ENCODE assay signal across 10 cellular contexts in the genomic region with DNA sequence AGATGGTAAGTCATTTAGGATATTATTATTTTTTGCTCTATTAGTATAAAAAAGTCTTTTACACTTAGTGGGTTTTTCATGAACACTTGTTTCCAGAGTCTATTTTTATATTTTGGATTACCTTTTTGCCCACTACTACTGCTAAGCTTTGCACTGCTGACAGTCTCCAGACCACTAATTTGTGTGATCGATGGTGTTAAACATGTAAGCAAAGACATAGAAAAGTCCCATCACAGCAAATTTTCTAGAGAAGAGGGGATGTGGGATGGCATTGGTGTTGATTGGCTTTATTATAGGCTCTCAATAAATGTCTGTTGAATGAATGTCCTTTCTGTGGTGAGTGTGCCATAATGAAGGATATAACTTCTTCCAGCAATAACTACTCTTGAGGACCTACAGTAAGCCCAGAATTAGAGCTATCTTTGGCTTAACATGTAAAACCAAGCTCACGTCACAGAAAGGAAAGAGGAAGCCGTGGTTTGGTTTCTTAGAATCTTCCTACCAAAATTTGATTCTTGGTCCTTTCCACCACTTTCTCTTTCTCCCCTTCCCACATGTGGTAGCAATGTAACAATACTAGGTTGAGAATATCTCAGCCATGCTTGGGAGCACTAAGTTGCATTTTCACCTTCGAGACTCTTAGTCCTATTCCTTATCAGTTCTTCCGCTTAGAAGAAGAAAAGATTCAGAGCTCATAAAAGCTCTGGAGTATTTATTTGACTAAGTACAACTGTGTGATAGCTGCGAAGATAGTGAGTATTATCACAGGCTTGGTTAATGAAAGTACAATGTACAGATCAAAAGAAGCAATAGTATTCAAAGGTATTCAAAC.
DNase-seq lines count a peak whose midpoint lies in the region; ATAC-seq and TF ChIP-seq lines count a peak whose summit lies in the region.
"Had no signal": no experiment of that assay in that cellular context is flagged by ENCODE, and none has a peak within 500 bp of the region (broad histone marks: within the 10 kb centered on the region; RNA-seq: fewer than 3 reads in every experiment).

No MANE protein-coding gene starts in this region.

- peak overlapping the region; percentile 70 for H3K27ac Mint-ChIP-seq in Caco-2 (ENCODE audit: unreplicated experiment)
- H3K27ac Mint-ChIP-seq in activated naive CD8-positive, alpha-beta T cell treated with anti-CD3 and anti-CD28 coated beads, Interleukin-2, amount 50 U/mL, for 24 hours, result peak overlapping the region; percentile 89
- H3K27ac Mint-ChIP-seq: nephron progenitor cell had no signal

- WGBS in gastroesophageal sphincter (ENCODE audit: low coverage in 1 of 2), 2 donors, result 88 to 93% methylated on average over 5 to 6 of the region's 6 CpGs

- ATAC-seq in GM21390 (IDR thresholded peaks at IDR 0.05; ENCODE audit: unreplicated experiment), result peak; percentile 68
- ATAC-seq in activated naive CD8-positive, alpha-beta T cell treated with anti-CD3 and anti-CD28 coated beads, Interleukin-2, amount 50 U/mL, for 24 hours, result peak; percentile 86
- ATAC-seq in gastroesophageal sphincter, result no peak
- ATAC-seq in left lung, result no peak

- H3K9me3 Mint-ChIP-seq in Caco-2 (ENCODE audit: unreplicated experiment), result no peaks in the 10 kb centered on the region
- no peaks in the 10 kb centered on the region for H3K9me3 Mint-ChIP-seq in activated naive CD8-positive, alpha-beta T cell treated with anti-CD3 and anti-CD28 coated beads, Interleukin-2, amount 50 U/mL, for 24 hours
- H3K9me3 Mint-ChIP-seq: nephron progenitor cell had no signal

- intact Hi-C loops in Caco-2 (cut with micrococcal nuclease; ENCODE audit: unreplicated experiment) (loop anchor here (1.0 to 2.0 kb wide), 3 partner anchors 12 to 75 kb away; no protein-coding TSS in a partner anchor), left lung (cut with DNase I) (no loop called here)

- CTCF ChIA-PET in Caco-2 (lab: Charles Lee), result interaction anchor here (0.6 to 1.6 kb wide), 8 partner anchors 12 to 1748 kb away, joined by 3 to 13 read pairs (median 6); no protein-coding TSS in a partner anchor

- no peak for TF ChIP-seq EP300 in gastroesophageal sphincter (IDR thresholded peaks at IDR 0.05)

- no peak for TF ChIP-seq POLR2A in gastroesophageal sphincter (IDR thresholded peaks at IDR 0.05)

- H3K4me1 ChIP-seq in Caco-2 (peaks cover 74% of the 10 kb centered on the region), gastroesophageal sphincter (no peaks in the 10 kb centered on the region), left lung (no peaks in the 10 kb centered on the region)

- no peak for TF ChIP-seq CTCF in Caco-2 (IDR thresholded peaks at IDR 0.05; ENCODE audit: insufficient read depth in 1 of 2, low read depth in 1 of 2, low read length in 1 of 2, severe bottlenecking in 1 of 2, unreplicated experiment in 1 of 2)
- TF ChIP-seq CTCF in gastroesophageal sphincter (IDR thresholded peaks at IDR 0.05), result no peak
- TF ChIP-seq CTCF in left lung (IDR thresholded peaks at IDR 0.05), result no peak

- H3K4me1 Mint-ChIP-seq in Caco-2 (ENCODE audit: low read depth, unreplicated experiment), result peaks cover 53% of the 10 kb centered on the region
- H3K4me1 Mint-ChIP-seq in activated naive CD8-positive, alpha-beta T cell treated with anti-CD3 and anti-CD28 coated beads, Interleukin-2, amount 50 U/mL, for 24 hours, result peaks cover 42% of the 10 kb centered on the region

- peak overlapping the region; percentile 37 for H3K4me3 Mint-ChIP-seq in Caco-2 (ENCODE audit: unreplicated experiment)
- H3K4me3 Mint-ChIP-seq in activated naive CD8-positive, alpha-beta T cell treated with anti-CD3 and anti-CD28 coated beads, Interleukin-2, amount 50 U/mL, for 24 hours, result peak overlapping the region; percentile 58
- H3K4me3 Mint-ChIP-seq: nephron progenitor cell had no signal

- H3K36me3 Mint-ChIP-seq in Caco-2 (ENCODE audit: insufficient read depth, unreplicated experiment), result peaks cover 44% of the 10 kb centered on the region
- no peaks in the 10 kb centered on the region for H3K36me3 Mint-ChIP-seq in activated naive CD8-positive, alpha-beta T cell treated with anti-CD3 and anti-CD28 coated beads, Interleukin-2, amount 50 U/mL, for 24 hours (ENCODE audit: low read depth)

- H3K27me3 Mint-ChIP-seq in Caco-2 (ENCODE audit: insufficient read depth, unreplicated experiment), result no peaks in the 10 kb centered on the region
- no peaks in the 10 kb centered on the region for H3K27me3 Mint-ChIP-seq in activated naive CD8-positive, alpha-beta T cell treated with anti-CD3 and anti-CD28 coated beads, Interleukin-2, amount 50 U/mL, for 24 hours

- no peak overlapping the region for H3K4me3 ChIP-seq in Caco-2 (ENCODE audit: low read depth, low read length)
- H3K4me3 ChIP-seq in Jurkat, Clone E6-1 (ENCODE audit: low read length), result no peak overlapping the region
- no peak overlapping the region for H3K4me3 ChIP-seq in gastroesophageal sphincter
- no peak overlapping the region for H3K4me3 ChIP-seq in left lung

- H3K27me3 ChIP-seq in Caco-2 (replicated peaks; ENCODE audit: control insufficient read depth, insufficient read depth, low read length) (no peaks in the 10 kb centered on the region), gastroesophageal sphincter (no peaks in the 10 kb centered on the region), left lung (no peaks in the 10 kb centered on the region)

- H3K9me3 ChIP-seq in Caco-2 (no peaks in the 10 kb centered on the region), gastroesophageal sphincter (no peaks in the 10 kb centered on the region), left lung (no peaks in the 10 kb centered on the region)

- H3K36me3 ChIP-seq in Caco-2 (ENCODE audit: control insufficient read depth, insufficient read depth, low read length) (peaks cover 2% of the 10 kb centered on the region; the same call in 1 of the 2 replicates), gastroesophageal sphincter (peaks cover 0 to 5% of the 10 kb centered on the region in 2 donors), left lung (no peaks in the 10 kb centered on the region)

- no peak overlapping the region for H3K27ac ChIP-seq in gastroesophageal sphincter
- H3K27ac ChIP-seq in left lung, result no peak overlapping the region

- no TSS peak for BruUV-seq in Caco-2 (replicated peaks; lab: Mats Ljungman, UMichigan)

- DNase-seq in Caco-2 (peak in 1 of 2 experiments; percentile 52), DMS153 (lab: John Stamatoyannopoulos, UW) (no peak), NCI-H2081 treated with DMSO at 0.1 percent for 48 hours (lab: John Stamatoyannopoulos, UW) (no peak), left lung (no peak)
- DNase-seq in Jurkat, Clone E6-1 (ENCODE audit: low read depth, low spot score), result peak; percentile 5
- DNase-seq in activated naive CD8-positive, alpha-beta T cell treated with anti-CD3 and anti-CD28 coated beads, Interleukin-2, amount 50 U/mL, for 24 hours, result no peak
- DNase-seq: nephron progenitor cell; NK-92 treated with Interleukin-12 subunit alpha and Interleukin-12 subunit beta, amount 100 ng/mL, for 24 hours had no signal

- POLR2A ChIA-PET in Caco-2 (lab: Charles Lee), result interaction anchor here (0.5 to 1.6 kb wide), 10 partner anchors 12 to 248 kb away, joined by 3 to 20 read pairs (median 4); no protein-coding TSS in a partner anchor

Comparison
In these comparisons a context has a peak if more than half of its experiments do, and no peak if none do; other contexts are left out.
1. ATAC-seq: peak in GM21390 (single experiment) and activated naive CD8-positive, alpha-beta T cell treated with anti-CD3 and anti-CD28 coated beads, Interleukin-2, amount 50 U/mL, for 24 hours (single experiment); none in gastroesophageal sphincter (single experiment) and left lung (single experiment).